23 cellular contexts compared by ENCODE assay signal in the genomic region with DNA sequence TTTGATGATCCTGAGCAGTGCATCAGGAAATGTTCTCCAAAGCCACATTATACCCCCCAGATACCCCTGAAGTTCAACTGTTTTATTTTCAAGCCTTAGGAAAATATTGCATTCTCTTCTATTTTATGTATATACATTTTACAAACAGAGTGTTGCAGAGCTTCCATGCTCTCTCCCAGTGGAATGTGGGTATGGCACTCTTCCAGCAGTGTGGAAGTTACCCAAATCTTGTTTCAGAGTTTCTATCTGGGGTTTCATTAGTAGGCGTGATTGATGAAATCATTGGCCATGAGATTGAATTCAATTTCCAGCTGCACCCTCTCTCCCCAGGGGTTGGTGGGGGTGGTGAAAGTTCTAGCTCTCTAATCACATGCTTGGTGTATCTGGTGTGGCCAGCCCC.
"Had no signal": no experiment of that assay in that cellular context is flagged by ENCODE, and none has a peak within 500 bp of the region (broad histone marks: within the 10 kb centered on the region; RNA-seq: fewer than 3 reads in every experiment).

No MANE protein-coding gene starts in this region.

- H3K4me1 Mint-ChIP-seq: naive thymus-derived CD4-positive, alpha-beta T cell; stimulated activated effector memory CD8-positive, alpha-beta T cell treated with anti-CD3 and anti-CD28 coated beads, Interleukin-12 subunit alpha, Interleukin-12 subunit beta, amount 100 ng/mL, for 72 hours had no signal

- H3K27ac Mint-ChIP-seq: naive thymus-derived CD4-positive, alpha-beta T cell; natural killer cell treated with Interleukin-12 subunit alpha and Interleukin-12 subunit beta and Interleukin-15 and Interleukin-18, amount 100 ng/mL, for 72 hours; stimulated activated effector memory CD8-positive, alpha-beta T cell treated with anti-CD3 and anti-CD28 coated beads, Interleukin-12 subunit alpha, Interleukin-12 subunit beta, amount 100 ng/mL, for 72 hours; stimulated activated naive CD8-positive, alpha-beta T cell treated with anti-CD3 and anti-CD28 coated beads, Interleukin-15, Interleukin-2, amounts not matched to agents 100 ng/mL and 50 ng/mL, for 24 hours had no signal

- H3K4me3 ChIP-seq: left ventricle myocardium inferior, lung, mucosa of descending colon, pancreas, prostate gland, skin epidermis, suprapubic skin, thoracic aorta, tibial artery, upper lobe of right lung had no signal

- H3K4me1 ChIP-seq: left ventricle myocardium inferior, pancreas, prostate gland, suprapubic skin, tibial artery, upper lobe of right lung had no signal

- H3K36me3 Mint-ChIP-seq: naive thymus-derived CD4-positive, alpha-beta T cell; natural killer cell treated with Interleukin-12 subunit alpha and Interleukin-12 subunit beta and Interleukin-15 and Interleukin-18, amount 100 ng/mL, for 72 hours had no signal

- H3K27ac ChIP-seq: left ventricle myocardium inferior, pancreas, prostate gland, suprapubic skin, thoracic aorta, tibial artery, upper lobe of right lung had no signal

- H3K9me3 ChIP-seq: mucosa of descending colon, pancreas, prostate gland, thoracic aorta, upper lobe of right lung had no signal

- H3K4me3 Mint-ChIP-seq: naive thymus-derived CD4-positive, alpha-beta T cell; natural killer cell treated with Interleukin-12 subunit alpha and Interleukin-12 subunit beta and Interleukin-15 and Interleukin-18, amount 100 ng/mL, for 72 hours; stimulated activated effector memory CD8-positive, alpha-beta T cell treated with anti-CD3 and anti-CD28 coated beads, Interleukin-12 subunit alpha, Interleukin-12 subunit beta, amount 100 ng/mL, for 72 hours; stimulated activated naive CD8-positive, alpha-beta T cell treated with anti-CD3 and anti-CD28 coated beads, Interleukin-15, Interleukin-2, amounts not matched to agents 100 ng/mL and 50 ng/mL, for 24 hours had no signal

- ATAC-seq: mucosa of descending colon; naive thymus-derived CD4-positive, alpha-beta T cell; natural killer cell treated with Interleukin-12 subunit alpha and Interleukin-12 subunit beta and Interleukin-15 and Interleukin-18, amount 100 ng/mL, for 72 hours; pancreas; right cardiac atrium; sciatic nerve; stimulated activated effector memory CD8-positive, alpha-beta T cell treated with anti-CD3 and anti-CD28 coated beads, Interleukin-12 subunit alpha, Interleukin-12 subunit beta, amount 100 ng/mL, for 72 hours; upper lobe of right lung had no signal

- DNase-seq: islet precursor cell; left ventricle myocardium inferior; mesendoderm; midbrain; mucosa of descending colon; naive thymus-derived CD4-positive, alpha-beta T cell; pancreas; retina; right cardiac atrium; stimulated activated CD4-positive, alpha-beta T cell treated with anti-CD3 and anti-CD28 coated beads, Interleukin-4, amount 100 ng/mL, for 24 hours; stimulated activated naive CD4-positive, alpha-beta T cell; tibial artery; trophoblast cell; upper lobe of right lung had no signal

- H3K36me3 ChIP-seq: left ventricle myocardium inferior, pancreas, prostate gland, suprapubic skin, thoracic aorta, tibial artery, upper lobe of right lung had no signal

- H3K27me3 ChIP-seq: pancreas, tibial artery, upper lobe of right lung had no signal

- H3K9me3 Mint-ChIP-seq: natural killer cell treated with Interleukin-12 subunit alpha and Interleukin-12 subunit beta and Interleukin-15 and Interleukin-18, amount 100 ng/mL, for 72 hours; stimulated activated effector memory CD8-positive, alpha-beta T cell treated with anti-CD3 and anti-CD28 coated beads, Interleukin-12 subunit alpha, Interleukin-12 subunit beta, amount 100 ng/mL, for 72 hours; stimulated activated naive CD8-positive, alpha-beta T cell treated with anti-CD3 and anti-CD28 coated beads, Interleukin-15, Interleukin-2, amounts not matched to agents 100 ng/mL and 50 ng/mL, for 24 hours had no signal
